ENCODE assay signal across 17 cellular contexts in the genomic region with DNA sequence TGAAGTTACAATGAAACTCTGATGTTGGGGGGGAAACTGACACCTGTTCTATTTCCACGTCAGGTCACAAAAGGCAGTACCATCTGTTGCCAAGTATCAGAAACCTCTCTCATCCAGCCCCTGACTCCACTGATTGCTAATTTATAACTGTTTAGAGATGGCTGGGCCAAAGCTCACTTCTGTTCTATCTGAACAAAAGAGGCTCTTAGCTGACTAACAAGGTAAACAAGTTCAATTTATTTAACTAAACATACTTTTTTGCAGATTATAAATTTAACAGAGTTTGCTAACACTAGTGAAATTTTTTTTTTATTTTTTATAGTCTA.
DNase-seq lines count a peak whose midpoint lies in the region; ATAC-seq and TF ChIP-seq lines count a peak whose summit lies in the region.
"Had no signal": no experiment of that assay in that cellular context is flagged by ENCODE, and none has a peak within 500 bp of the region (broad histone marks: within the 10 kb centered on the region; RNA-seq: fewer than 3 reads in every experiment).

No MANE protein-coding gene starts in this region.

- intact Hi-C loops in CD4-positive, alpha-beta T cell (cut with DNase I, micrococcal nuclease) = no loop called here

- H3K27me3 ChIP-seq in osteoblast (ENCODE audit: insufficient read depth, low read length) = no peaks in the 10 kb centered on the region
- H3K27me3 ChIP-seq in Peyer's patch = no peaks in the 10 kb centered on the region
- no peaks in the 10 kb centered on the region for H3K27me3 ChIP-seq in CD4-positive, alpha-beta T cell (ENCODE audit: control insufficient read depth, insufficient read depth, low read length)

- H3K36me3 ChIP-seq in osteoblast (ENCODE audit: insufficient read depth, low read length) = no peaks in the 10 kb centered on the region
- H3K36me3 ChIP-seq in Peyer's patch = no peaks in the 10 kb centered on the region

- no peak overlapping the region for H3K27ac ChIP-seq in osteoblast (ENCODE audit: low read depth, low read length)
- no peak overlapping the region for H3K27ac ChIP-seq in Peyer's patch
- no peak overlapping the region for H3K27ac ChIP-seq in CD4-positive, alpha-beta T cell (ENCODE audit: low read depth, low read length)
- H3K27ac ChIP-seq in RWPE1 = no peak overlapping the region
- H3K27ac ChIP-seq: GM23248 had no signal

- H4K20me1 ChIP-seq in osteoblast (ENCODE audit: insufficient read depth, low read length) = no peaks in the 10 kb centered on the region

- CTCF ChIA-PET in CD4-positive, alpha-beta T cell (lab: Charles Lee) = interaction anchor here (0.5 to 1.2 kb wide), 2 partner anchors 22 to 1170 kb away, joined by 3 read pairs; no protein-coding TSS in a partner anchor
- CTCF ChIA-PET in RWPE1 (lab: Yijun Ruan, JAX) = interaction anchor here (0.7 kb wide), 1 partner anchor 189 kb away, joined by 3 read pairs; no protein-coding TSS in a partner anchor

- H3K4me3 Mint-ChIP-seq in CD4-positive, alpha-beta T cell = no peak overlapping the region

- peaks cover under 1% of the 10 kb centered on the region for H3K4me1 ChIP-seq in osteoblast (ENCODE audit: insufficient read depth, low read length)
- no peaks in the 10 kb centered on the region for H3K4me1 ChIP-seq in Peyer's patch

- H3K79me2 ChIP-seq in osteoblast (ENCODE audit: insufficient read depth, low read length) = no peaks in the 10 kb centered on the region

- no peaks in the 10 kb centered on the region for H3K9me3 ChIP-seq in osteoblast (ENCODE audit: low read depth, low read length)
- no peaks in the 10 kb centered on the region for H3K9me3 ChIP-seq in Peyer's patch
- no peaks in the 10 kb centered on the region for H3K9me3 ChIP-seq in CD4-positive, alpha-beta T cell (ENCODE audit: control insufficient read depth, low read length)

- no peak overlapping the region for H3K27ac Mint-ChIP-seq in CD4-positive, alpha-beta T cell

- H3K4me1 Mint-ChIP-seq in CD4-positive, alpha-beta T cell (ENCODE audit: low read depth) = peaks cover 13% of the 10 kb centered on the region

- TF ChIP-seq CTCF in osteoblast (IDR thresholded peaks at IDR 0.05; ENCODE audit: extremely low read depth, low read depth, low read length) (no peak), Peyer's patch (IDR thresholded peaks at IDR 0.05) (no peak), RWPE1 (conservative IDR thresholded peaks at IDR 0.05; ENCODE audit: low read depth) (no peak)
- TF ChIP-seq CTCF in CD4-positive, alpha-beta T cell (IDR thresholded peaks at IDR 0.05) = no peak

- H2AFZ ChIP-seq in osteoblast (ENCODE audit: low read length) = no peak overlapping the region
- H2AFZ ChIP-seq: GM23248 had no signal

- POLR2A ChIA-PET in CD4-positive, alpha-beta T cell (lab: Charles Lee) = interaction anchor here (1.1 kb wide), 1 partner anchor 9 kb away, joined by 3 read pairs; no protein-coding TSS in a partner anchor
- POLR2A ChIA-PET in RWPE1 (lab: Yijun Ruan, JAX; ENCODE audit: low non-redundant PET) = no interaction called here

- peaks cover 5% of the 10 kb centered on the region for H3K9me3 Mint-ChIP-seq in CD4-positive, alpha-beta T cell

- ATAC-seq in CD4-positive, alpha-beta T cell (ENCODE audit: poor library complexity) = no peak
- ATAC-seq: HCT116, SK-N-SH treated with all-trans-retinoic acid at 6 μM for 48 hours had no signal

- no peak for TF ChIP-seq POLR2A in Peyer's patch (IDR thresholded peaks at IDR 0.05)

- H3K4me3 ChIP-seq in osteoblast (ENCODE audit: insufficient read depth, low read length) = no peak overlapping the region
- no peak overlapping the region for H3K4me3 ChIP-seq in Peyer's patch
- H3K4me3 ChIP-seq: GM23248 had no signal

- no peaks in the 10 kb centered on the region for H3K36me3 Mint-ChIP-seq in CD4-positive, alpha-beta T cell (ENCODE audit: low read depth)

- H3K27me3 Mint-ChIP-seq in CD4-positive, alpha-beta T cell = no peaks in the 10 kb centered on the region

- DNase-seq in NCI-H1092 treated with DMSO at 0.1 percent for 48 hours (lab: John Stamatoyannopoulos, UW) = peak; percentile 3
- DNase-seq in NCI-H1092 (lab: John Stamatoyannopoulos, UW) = no peak
- DNase-seq in NCI-H1694 (lab: John Stamatoyannopoulos, UW) = peak; percentile 27
- peak; percentile 29 for DNase-seq in NCI-H774 (lab: John Stamatoyannopoulos, UW)
- peak; percentile 23 for DNase-seq in osteoblast (ENCODE audit: insufficient read length, low spot score, missing footprints)
- no peak for DNase-seq in Peyer's patch
- DNase-seq in CD4-positive, alpha-beta T cell = no peak
- no peak for DNase-seq in RWPE1 (ENCODE audit: low spot score)
- DNase-seq: C1 segment of cervical spinal cord, COR-L47, GF-D8, GM23248, NCI-H1930, NCI-H226, Right ventricle myocardium superior had no signal

- no peak overlapping the region for H3K4me2 ChIP-seq in osteoblast (ENCODE audit: insufficient read depth, low read length)

Comparison
In these comparisons a context has a peak if more than half of its experiments do, and no peak if none do; other contexts are left out.
1. DNase-seq: peak in NCI-H1092 treated with DMSO at 0.1 percent for 48 hours (single experiment), NCI-H1694 (single experiment), NCI-H774 (single experiment) and osteoblast (single experiment); none in NCI-H1092 (single experiment), Peyer's patch (0 of 3), CD4-positive, alpha-beta T cell (0 of 10) and RWPE1 (single experiment).